ENCODE assay signal across 1 cellular context in genomic region chr2:74515271-74516069, GRCh38.
A peak's percentile ranks its signal among the peaks of the same experiment; 100 is the strongest.
TF ChIP-seq lines count a peak whose summit lies in the region.

No MANE protein-coding gene starts in this region.

TF ChIP-seq in K562, 482 proteins besides CTCF, POLR2A, EP300 and RAD21:
- TF ChIP-seq ZNF282 (CRISPR knock-in tag; IDR thresholded peaks at IDR 0.05) (no peak), ZBTB33 (CRISPR knock-in tag; IDR thresholded peaks at IDR 0.05) (peak; percentile 22; the same call in 1 of the 2 replicates), PCBP1 (IDR thresholded peaks at IDR 0.05; ENCODE audit: low read depth, low read length, poor library complexity, severe bottlenecking) (peak; percentile 9)
